In genomic region chr3:45592830-45593707, GRCh38 we compare ENCODE assay signal across 8 cellular contexts.
A peak's percentile ranks its signal among the peaks of the same experiment; 100 is the strongest.
DNase-seq lines count a peak whose midpoint lies in the region; ATAC-seq, FAIRE-seq and TF ChIP-seq lines count a peak whose summit lies in the region.

No MANE protein-coding gene starts in this region.

- DNase-seq in Ammon's horn (ENCODE audit: low spot score) (peak; percentile 95), H54 (ENCODE audit: insufficient read length, low spot score) (peak; percentile 95), NCI-H226 (peak; percentile 56), cerebellar nuclear complex (lab: John Stamatoyannopoulos, UW) (peak; percentile 3 to 56), islet precursor cell (peak; percentile 97), smooth muscle cell of the brain vasculature (ENCODE audit: low read depth, low spot score) (peak; percentile 71)
- DNase-seq in activated CD4-positive, CD25-positive, alpha-beta regulatory T cell treated with anti-CD3 and anti-CD28 coated beads, Interleukin-2, amount 50 U/mL, for 72 hours = peak; percentile 67

- no peak for FAIRE-seq in H54 (lab: Jason Lieb, UNC)

- peak; percentile 23; the same call in 1 of the 2 replicates for TF ChIP-seq POLR2A in H54 (IDR thresholded peaks at IDR 0.05; ENCODE audit: low read depth, low read length)

- ATAC-seq in GM21576 (IDR thresholded peaks at IDR 0.05; ENCODE audit: unreplicated experiment) = no peak

Comparison
In these comparisons a context has a peak if more than half of its experiments do, and no peak if none do; other contexts are left out.
1. DNase-seq: peak in every context shown above with its lines; median percentile 97 in islet precursor cell; 95 in Ammon's horn; 95 in H54; 71 in smooth muscle cell of the brain vasculature; 67 in activated CD4-positive, CD25-positive, alpha-beta regulatory T cell treated with anti-CD3 and anti-CD28 coated beads, Interleukin-2, amount 50 U/mL, for 72 hours; 56 in NCI-H226; 30 in cerebellar nuclear complex.